1 cellular context compared by ENCODE assay signal in genomic region chr9:136122425-136123383, GRCh38.
TF ChIP-seq lines count a peak whose summit lies in the region.

No MANE protein-coding gene starts in this region.

TF ChIP-seq in K562, 482 proteins besides CTCF, POLR2A, EP300 and RAD21 (continued from another document):
- TF ChIP-seq MBD1 (CRISPR knock-in tag; IDR thresholded peaks at IDR 0.05) (no peak), SMAD4 (CRISPR knock-in tag; conservative IDR thresholded peaks at IDR 0.05) (0 out of 2 replicates have a peak, but pooled peaks have one; percentile 41), ZBED1 (IDR thresholded peaks at IDR 0.05) (no peak), SMARCB1 (IDR thresholded peaks at IDR 0.05; ENCODE audit: insufficient read length, low read depth) (no peak), BACH1 (tag; IDR thresholded peaks at IDR 0.05) (no peak), ARID3B (CRISPR knock-in tag; IDR thresholded peaks at IDR 0.05; ENCODE audit: borderline replicate concordance) (no peak), JUN (IDR thresholded peaks at IDR 0.05; ENCODE audit: borderline replicate concordance, low read depth, low read length) (no peak), JUN (CRISPR knock-in tag; IDR thresholded peaks at IDR 0.05; ENCODE audit: borderline replicate concordance) (no peak), PRMT5 (CRISPR knock-in tag; IDR thresholded peaks at IDR 0.05) (no peak), HNRNPLL (IDR thresholded peaks at IDR 0.05; ENCODE audit: low read depth, low read length, poor library complexity, severe bottlenecking) (no peak), ZNF445 (CRISPR knock-in tag; IDR thresholded peaks at IDR 0.05; ENCODE audit: low read depth) (no peak), RFX7 (CRISPR knock-in tag; IDR thresholded peaks at IDR 0.05) (no peak), ZSCAN32 (CRISPR knock-in tag; IDR thresholded peaks at IDR 0.05) (no peak), YY1 (IDR thresholded peaks at IDR 0.05; ENCODE audit: borderline replicate concordance in 1 of 3, control insufficient read depth in 1 of 3, extremely low read depth in 1 of 3, insufficient read depth in 3 of 3, insufficient read length in 1 of 3, insufficient replicate concordance in 2 of 3, low read depth in 1 of 3, low read length in 2 of 3) (peak in 1 of 3 experiments; percentile 31), NEUROD1 (IDR thresholded peaks at IDR 0.05; ENCODE audit: borderline replicate concordance, low read depth, low read length, partially characterized antibody) (no peak), SMC3 (conservative IDR thresholded peaks at IDR 0.05; ENCODE audit: insufficient read depth, low read depth, low read length) (peak; percentile 99), ATF2 (CRISPR knock-in tag; IDR thresholded peaks at IDR 0.05) (0 out of 2 replicates have a peak, but pooled peaks have one; percentile 36), PURB (CRISPR knock-in tag; IDR thresholded peaks at IDR 0.05; ENCODE audit: low read depth) (no peak), ZNF197 (CRISPR knock-in tag; IDR thresholded peaks at IDR 0.05; ENCODE audit: low read depth) (no peak), STAG1 (CRISPR knock-in tag; IDR thresholded peaks at IDR 0.05; ENCODE audit: borderline replicate concordance) (peak; percentile 99), ZNF124 (CRISPR knock-in tag; IDR thresholded peaks at IDR 0.05) (0 out of 2 replicates have a peak, but pooled peaks have one; percentile 67), CTBP1 (IDR thresholded peaks at IDR 0.05; ENCODE audit: borderline replicate concordance) (peak; percentile 46; the same call in 1 of the 2 replicates), ZNF23 (CRISPR knock-in tag; IDR thresholded peaks at IDR 0.05) (no peak), KLF10 (CRISPR knock-in tag; IDR thresholded peaks at IDR 0.05) (no peak), TFAP4 (CRISPR knock-in tag; IDR thresholded peaks at IDR 0.05; ENCODE audit: borderline replicate concordance) (peak; percentile 69; the same call in 1 of the 2 replicates), HNRNPUL1 (IDR thresholded peaks at IDR 0.05; ENCODE audit: low read length) (no peak), TFE3 (CRISPR knock-in tag; IDR thresholded peaks at IDR 0.05) (no peak), TAF1 (IDR thresholded peaks at IDR 0.05; ENCODE audit: control insufficient read depth, extremely low read depth, insufficient read depth, low read length, severe bottlenecking) (no peak), ARID3A (IDR thresholded peaks at IDR 0.05; ENCODE audit: borderline replicate concordance, low read depth, low read length) (no peak), ZNF398 (CRISPR knock-in tag; IDR thresholded peaks at IDR 0.05) (no peak), TCF7 (IDR thresholded peaks at IDR 0.05; ENCODE audit: borderline replicate concordance) (peak; percentile 44; the same call in 1 of the 2 replicates), U2AF1 (optimal IDR thresholded peaks at IDR 0.05; ENCODE audit: low read depth, low read length) (no peak), POLR2G (IDR thresholded peaks at IDR 0.05; ENCODE audit: low read depth, low read length) (peak; percentile 28; the same call in 1 of the 2 replicates), IFI16 (CRISPR knock-in tag; IDR thresholded peaks at IDR 0.05) (no peak), MAZ (CRISPR knock-in tag; conservative IDR thresholded peaks at IDR 0.05 in 1 of 2, IDR thresholded peaks at IDR 0.05 in 1 of 2) (peak; percentile 68 to 80; a peak in 3 of 4 replicates), BCOR (IDR thresholded peaks at IDR 0.05) (no peak), ZNF511 (CRISPR knock-in tag; IDR thresholded peaks at IDR 0.05) (peak; percentile 50; the same call in 1 of the 2 replicates), POLR2B (IDR thresholded peaks at IDR 0.05; ENCODE audit: low read depth, partially characterized antibody) (no peak), NFATC3 (IDR thresholded peaks at IDR 0.05) (no peak), ZBTB12 (CRISPR knock-in tag; IDR thresholded peaks at IDR 0.05) (no peak)
